24 cellular contexts compared by ENCODE assay signal in genomic region chr6:31194271-31194834, GRCh38. TPM values are rescaled to one million over a fixed set of nuclear protein-coding genes. Genes with fewer than 3 reads are reported as not detected.
DNase-seq lines count a peak whose midpoint lies in the region; ATAC-seq, FAIRE-seq and TF ChIP-seq lines count a peak whose summit lies in the region.
"Had no signal": no experiment of that assay in that cellular context is flagged by ENCODE, and none has a peak within 500 bp of the region (broad histone marks: within the 10 kb centered on the region; RNA-seq: fewer than 3 reads in every experiment).

No MANE protein-coding gene starts in this region.

- H3K27me3 Mint-ChIP-seq in CD4-positive, CD25-positive, alpha-beta regulatory T cell, result peaks cover 5% of the 10 kb centered on the region
- peaks cover 0 to 3% of the 10 kb centered on the region in 2 donors for H3K27me3 Mint-ChIP-seq in CD8-positive, alpha-beta memory T cell
- H3K27me3 Mint-ChIP-seq in activated B cell treated with CpG ODN at 0.5 μM for 24 hours (no peaks in the 10 kb centered on the region), nephron (ENCODE audit: low read depth) (no peaks in the 10 kb centered on the region), nephron progenitor cell (ENCODE audit: low read depth, poor library complexity) (peaks cover 19% of the 10 kb centered on the region)
- H3K27me3 Mint-ChIP-seq: activated naive CD8-positive, alpha-beta T cell treated with anti-CD3 and anti-CD28 coated beads, Interleukin-2, amount 10 ng/mL, durations not matched to agents 7 days and 5 days; brain had no signal

- peaks cover 0 to 2% (median 0%) of the 10 kb centered on the region in 7 donors for H3K9me3 Mint-ChIP-seq in CD4-positive, CD25-positive, alpha-beta regulatory T cell
- peaks cover 0 to 1% (median 0%) of the 10 kb centered on the region in 5 donors for H3K9me3 Mint-ChIP-seq in CD8-positive, alpha-beta memory T cell
- H3K9me3 Mint-ChIP-seq in activated B cell treated with CpG ODN at 0.5 μM for 24 hours, result no peaks in the 10 kb centered on the region
- H3K9me3 Mint-ChIP-seq in nephron, result no peaks in the 10 kb centered on the region
- H3K9me3 Mint-ChIP-seq in nephron progenitor cell, result peaks cover 9% of the 10 kb centered on the region
- H3K9me3 Mint-ChIP-seq: activated naive CD8-positive, alpha-beta T cell treated with anti-CD3 and anti-CD28 coated beads, Interleukin-2, amount 10 ng/mL, durations not matched to agents 7 days and 5 days; activated T-cell treated with anti-CD3 and anti-CD28 coated beads, Interleukin-2, amount 50 U/mL, for 72 hours had no signal

- H3K36me3 Mint-ChIP-seq in CD4-positive, CD25-positive, alpha-beta regulatory T cell, result peaks cover 7% of the 10 kb centered on the region
- H3K36me3 Mint-ChIP-seq in CD8-positive, alpha-beta memory T cell, result peaks cover 0 to 35% (median 2%) of the 10 kb centered on the region in 3 donors
- H3K36me3 Mint-ChIP-seq in activated B cell treated with CpG ODN at 0.5 μM for 24 hours (ENCODE audit: low read depth), result peaks cover 19% of the 10 kb centered on the region
- H3K36me3 Mint-ChIP-seq in nephron (ENCODE audit: low read depth), result no peaks in the 10 kb centered on the region
- peaks cover 5% of the 10 kb centered on the region for H3K36me3 Mint-ChIP-seq in nephron progenitor cell (ENCODE audit: low read depth)

- 77 to 80% (median 80%) methylated on average over 4 of the region's 4 CpGs for WGBS in small intestine, 3 donors

- TF ChIP-seq CTCF in activated B cell treated with CpG ODN at 0.5 μM for 24 hours (IDR thresholded peaks at IDR 0.05) (no peak), nephron (IDR thresholded peaks at IDR 0.05; ENCODE audit: unreplicated experiment in 3 of 3) (no peak), nephron progenitor cell (IDR thresholded peaks at IDR 0.05) (no peak)

- POLR2A ChIA-PET in CD8-positive, alpha-beta memory T cell (lab: Charles Lee), result interaction anchor here (0.7 to 1.3 kb wide), 2 partner anchors 8 to 172 kb away, joined by 3 to 6 read pairs; no protein-coding TSS in a partner anchor
- POLR2A ChIA-PET in activated B cell treated with CpG ODN at 0.5 μM for 24 hours (lab: Charles Lee), result interaction anchor here (1.0 to 1.3 kb wide), 2 partner anchors 158 to 172 kb away, joined by 3 to 6 read pairs; no protein-coding TSS in a partner anchor

- H3K4me1 Mint-ChIP-seq in CD4-positive, CD25-positive, alpha-beta regulatory T cell, result peaks cover 4 to 43% (median 26%) of the 10 kb centered on the region in 4 donors
- peaks cover 33 to 43% (median 35%) of the 10 kb centered on the region in 3 donors for H3K4me1 Mint-ChIP-seq in CD8-positive, alpha-beta memory T cell
- H3K4me1 Mint-ChIP-seq in activated B cell treated with CpG ODN at 0.5 μM for 24 hours (peaks cover 37% of the 10 kb centered on the region), nephron (peaks cover 5% of the 10 kb centered on the region), nephron progenitor cell (peaks cover 11% of the 10 kb centered on the region)
- H3K4me1 Mint-ChIP-seq: endodermal cell had no signal

- CTCF ChIA-PET in CD8-positive, alpha-beta memory T cell (lab: Charles Lee), result interaction anchor here (0.5 to 7.6 kb wide), 4 partner anchors 53 to 173 kb away, joined by 3 to 72 read pairs (median 4); partner anchors contain the start of gene PSORS1C2
- CTCF ChIA-PET in activated B cell treated with CpG ODN at 0.5 μM for 24 hours (lab: Charles Lee), result interaction anchor here (1.0 to 8.4 kb wide), 4 partner anchors 57 to 182 kb away, joined by 3 to 161 read pairs (median 5); no protein-coding TSS in a partner anchor

- DNase-seq in CD4-positive, CD25-positive, alpha-beta regulatory T cell, result no peak
- no peak for DNase-seq in CD8-positive, alpha-beta memory T cell
- DNase-seq in activated B cell treated with CpG ODN at 0.5 μM for 24 hours (no peak), small intestine (no peak), nephron progenitor cell (no peak)
- DNase-seq: activated CD4-positive, alpha-beta T cell treated with anti-CD3 and anti-CD28 coated beads, Interleukin-2, amount 50 U/mL, for 4 hours; activated naive CD8-positive, alpha-beta T cell treated with anti-CD3 and anti-CD28 coated beads, Interleukin-2, amount 10 ng/mL, durations not matched to agents 7 days and 5 days; activated T-cell treated with anti-CD3 and anti-CD28 coated beads, Interleukin-2, amount 50 U/mL, for 72 hours; AML-193; endodermal cell; NCI-H1417 treated with DMSO at 0.1 percent for 48 hours; NCI-H2107; stimulated activated naive CD8-positive, alpha-beta T cell treated with anti-CD3 and anti-CD28 coated beads, Interleukin-15, Interleukin-2, amounts not matched to agents 100 U/mL and 50 U/mL, for 24 hours had no signal

- no peak overlapping the region for H3K4me3 ChIP-seq in CD4-positive, CD25-positive, alpha-beta regulatory T cell (ENCODE audit: low read depth, low read length)
- H3K4me3 ChIP-seq in CD8-positive, alpha-beta memory T cell (ENCODE audit: low read length), result no peak overlapping the region
- no peak overlapping the region for H3K4me3 ChIP-seq in small intestine (ENCODE audit: low read depth in 1 of 2, low read length in 2 of 2)
- H3K4me3 ChIP-seq: prostate gland, skin epidermis had no signal

- intact Hi-C loops in activated B cell treated with CpG ODN at 0.5 μM for 24 hours (cut with micrococcal nuclease), result no loop called here

- peak overlapping the region in 2 of 3 donors; percentile 51 to 65 for H3K27ac Mint-ChIP-seq in CD4-positive, CD25-positive, alpha-beta regulatory T cell
- peak overlapping the region; percentile 41 to 89 (median 71) for H3K27ac Mint-ChIP-seq in CD8-positive, alpha-beta memory T cell
- H3K27ac Mint-ChIP-seq in activated B cell treated with CpG ODN at 0.5 μM for 24 hours (peak overlapping the region; percentile 36), nephron (no peak overlapping the region), nephron progenitor cell (no peak overlapping the region)
- H3K27ac Mint-ChIP-seq: activated naive CD8-positive, alpha-beta T cell treated with anti-CD3 and anti-CD28 coated beads, Interleukin-2, amount 10 ng/mL, durations not matched to agents 7 days and 5 days; activated T-cell treated with anti-CD3 and anti-CD28 coated beads, Interleukin-2, amount 50 U/mL, for 72 hours; endodermal cell had no signal

- H3K9me3 ChIP-seq in CD4-positive, CD25-positive, alpha-beta regulatory T cell (ENCODE audit: control insufficient read depth in 2 of 2, low read length in 2 of 2), result no peaks in the 10 kb centered on the region
- no peaks in the 10 kb centered on the region for H3K9me3 ChIP-seq in CD8-positive, alpha-beta memory T cell (ENCODE audit: low read length)
- no peaks in the 10 kb centered on the region for H3K9me3 ChIP-seq in small intestine (ENCODE audit: control insufficient read depth, low read depth)
- H3K9me3 ChIP-seq: prostate gland had no signal

- peak overlapping the region; percentile 14 to 46 (median 44) for H3K4me3 Mint-ChIP-seq in CD4-positive, CD25-positive, alpha-beta regulatory T cell
- peak overlapping the region in 4 of 7 donors; percentile 19 to 44 (median 28) for H3K4me3 Mint-ChIP-seq in CD8-positive, alpha-beta memory T cell
- H3K4me3 Mint-ChIP-seq in activated B cell treated with CpG ODN at 0.5 μM for 24 hours, result no peak overlapping the region
- H3K4me3 Mint-ChIP-seq in nephron, result peak overlapping the region in 2 of 3 experiments; percentile 6 to 52
- no peak overlapping the region for H3K4me3 Mint-ChIP-seq in nephron progenitor cell
- H3K4me3 Mint-ChIP-seq: activated naive CD8-positive, alpha-beta T cell treated with anti-CD3 and anti-CD28 coated beads, Interleukin-2, amount 10 ng/mL, durations not matched to agents 7 days and 5 days; activated T-cell treated with anti-CD3 and anti-CD28 coated beads, Interleukin-2, amount 50 U/mL, for 72 hours; endodermal cell had no signal

- FAIRE-seq in small intestine (lab: Jason Lieb, UNC), result no peak
- FAIRE-seq: colon, G401.6 had no signal

- no peak overlapping the region for H3K27ac ChIP-seq in CD4-positive, CD25-positive, alpha-beta regulatory T cell (ENCODE audit: insufficient read depth, low read length, poor library complexity, severe bottlenecking)
- no peak overlapping the region for H3K27ac ChIP-seq in CD8-positive, alpha-beta memory T cell (ENCODE audit: low read depth, low read length)
- H3K27ac ChIP-seq in small intestine (ENCODE audit: low read depth in 1 of 2, low read length in 1 of 2), result no peak overlapping the region
- H3K27ac ChIP-seq: prostate gland, skin epidermis had no signal

- no peaks in the 10 kb centered on the region for H3K27me3 ChIP-seq in CD4-positive, CD25-positive, alpha-beta regulatory T cell (ENCODE audit: control insufficient read depth, insufficient read depth, low read length)
- H3K27me3 ChIP-seq in CD8-positive, alpha-beta memory T cell (ENCODE audit: insufficient read depth, low read length, poor library complexity, severe bottlenecking), result no peaks in the 10 kb centered on the region
- H3K27me3 ChIP-seq in small intestine (ENCODE audit: control insufficient read depth in 2 of 2, insufficient read depth in 2 of 2, low read length in 2 of 2), result no peaks in the 10 kb centered on the region

- H3K4me1 ChIP-seq in CD4-positive, CD25-positive, alpha-beta regulatory T cell (ENCODE audit: control insufficient read depth, insufficient read depth, low read length, poor library complexity, severe bottlenecking), result peaks cover 26% of the 10 kb centered on the region
- H3K4me1 ChIP-seq in CD8-positive, alpha-beta memory T cell (ENCODE audit: insufficient read depth, low read length), result peaks cover 18% of the 10 kb centered on the region
- H3K4me1 ChIP-seq in small intestine (ENCODE audit: control insufficient read depth in 2 of 2, insufficient read depth in 1 of 2, low read depth in 1 of 2, low read length in 1 of 2), result no peaks in the 10 kb centered on the region
- H3K4me1 ChIP-seq: prostate gland had no signal

- H3K36me3 ChIP-seq in CD4-positive, CD25-positive, alpha-beta regulatory T cell (ENCODE audit: control insufficient read depth, insufficient read depth, low read length), result peaks cover 5% of the 10 kb centered on the region
- H3K36me3 ChIP-seq in CD8-positive, alpha-beta memory T cell (ENCODE audit: insufficient read depth, low read length), result no peaks in the 10 kb centered on the region
- H3K36me3 ChIP-seq in small intestine (ENCODE audit: control insufficient read depth in 2 of 2, insufficient read depth in 2 of 2, low read length in 2 of 2), result no peaks in the 10 kb centered on the region
- H3K36me3 ChIP-seq: prostate gland had no signal

- no peak for ATAC-seq in CD4-positive, CD25-positive, alpha-beta regulatory T cell (ENCODE audit: low read depth in 2 of 2)
- ATAC-seq in activated B cell treated with CpG ODN at 0.5 μM for 24 hours (ENCODE audit: low read depth) (no peak), GM21526 (IDR thresholded peaks at IDR 0.05; ENCODE audit: low FRiP score, unreplicated experiment) (no peak)
- ATAC-seq: activated T-cell treated with anti-CD3 and anti-CD28 coated beads, Interleukin-2, amount 50 U/mL, for 72 hours; stimulated activated naive CD8-positive, alpha-beta T cell treated with anti-CD3 and anti-CD28 coated beads, Interleukin-15, Interleukin-2, amounts not matched to agents 100 U/mL and 50 U/mL, for 24 hours had no signal

RNA-seq across cellular contexts. Expression of gene POU5F1, which starts 23.9 kb away (rescaled TPM):
- total RNA-seq in CD4-positive, CD25-positive, alpha-beta regulatory T cell, result not detected
- polyA plus RNA-seq in CD4-positive, CD25-positive, alpha-beta regulatory T cell, result under 1 TPM in 1 of 4 donors, not detected in 3; 0.27 TPM
- total RNA-seq in CD8-positive, alpha-beta memory T cell, result not detected
- polyA plus RNA-seq in CD8-positive, alpha-beta memory T cell, result not detected
- total RNA-seq in activated B cell treated with CpG ODN at 0.5 μM for 24 hours, result 2.3 and 4.7 TPM in 2 replicates
- 10 to 100 TPM in 2 of 3 donors, 1 to 10 TPM in 1; 8.7 to 32.0 (median 28.1) TPM for polyA plus RNA-seq in small intestine
- total RNA-seq: NCI-H460 had no signal

RNA-seq across cellular contexts. Expression of gene TCF19, which starts 36.0 kb away (rescaled TPM):
- total RNA-seq in CD4-positive, CD25-positive, alpha-beta regulatory T cell, result 10.9 TPM
- polyA plus RNA-seq in CD4-positive, CD25-positive, alpha-beta regulatory T cell, result 10 to 100 TPM in 2 of 4 donors, 1 to 10 TPM in 2; 8.3 to 13.3 (median 11.2) TPM
- total RNA-seq in CD8-positive, alpha-beta memory T cell, result 100 to 1,000 TPM; 102 to 103 TPM
- polyA plus RNA-seq in CD8-positive, alpha-beta memory T cell, result 11.6 TPM
- total RNA-seq in activated B cell treated with CpG ODN at 0.5 μM for 24 hours, result 17.3 TPM in 2 replicates
- polyA plus RNA-seq in small intestine, result 10 to 100 TPM in 1 of 3 donors, 1 to 10 TPM in 2; 1.8 to 12.8 (median 2.2) TPM

RNA-seq across cellular contexts. Expression of gene CCHCR1, which starts 36.8 kb away (rescaled TPM):
- total RNA-seq in CD4-positive, CD25-positive, alpha-beta regulatory T cell, result 27.2 TPM
- polyA plus RNA-seq in CD4-positive, CD25-positive, alpha-beta regulatory T cell, result 1 to 10 TPM; 3.5 to 6.9 (median 6.2) TPM
- 10 to 100 TPM; 45.9 to 46.1 TPM for total RNA-seq in CD8-positive, alpha-beta memory T cell
- 7.4 TPM for polyA plus RNA-seq in CD8-positive, alpha-beta memory T cell
- total RNA-seq in activated B cell treated with CpG ODN at 0.5 μM for 24 hours, result 32.3 and 37.6 TPM in 2 replicates
- polyA plus RNA-seq in small intestine, result 10 to 100 TPM; 13.2 to 29.0 (median 15.0) TPM

RNA-seq across cellular contexts. Expression of gene PSORS1C2, which starts 55.5 kb away (rescaled TPM):
- not detected for total RNA-seq in CD4-positive, CD25-positive, alpha-beta regulatory T cell
- polyA plus RNA-seq in CD4-positive, CD25-positive, alpha-beta regulatory T cell, result not detected
- not detected for total RNA-seq in CD8-positive, alpha-beta memory T cell
- not detected for polyA plus RNA-seq in CD8-positive, alpha-beta memory T cell
- total RNA-seq in activated B cell treated with CpG ODN at 0.5 μM for 24 hours, result not detected in 2 replicates
- not detected for polyA plus RNA-seq in small intestine
- total RNA-seq: activated naive CD8-positive, alpha-beta T cell treated with anti-CD3 and anti-CD28 coated beads, Interleukin-2, amount 10 ng/mL, durations not matched to agents 7 days and 5 days; activated T-cell treated with anti-CD3 and anti-CD28 coated beads, Interleukin-2, amount 50 U/mL, for 72 hours; endodermal cell; kidney epithelial cell; MCF 10A; NCI-H460; prostate gland; ureter had no signal

Comparison
In these comparisons a context has a peak if more than half of its experiments do, and no peak if none do; other contexts are left out.
1. H3K27ac Mint-ChIP-seq: peak in CD4-positive, CD25-positive, alpha-beta regulatory T cell (2 of 3), CD8-positive, alpha-beta memory T cell (8 of 8) and activated B cell treated with CpG ODN at 0.5 μM for 24 hours (single experiment); none in nephron (0 of 3) and nephron progenitor cell (single experiment).
2. H3K4me3 Mint-ChIP-seq: peak in CD4-positive, CD25-positive, alpha-beta regulatory T cell (4 of 4), CD8-positive, alpha-beta memory T cell (4 of 7) and nephron (2 of 3); none in activated B cell treated with CpG ODN at 0.5 μM for 24 hours (single experiment) and nephron progenitor cell (single experiment).